In the genomic region with DNA sequence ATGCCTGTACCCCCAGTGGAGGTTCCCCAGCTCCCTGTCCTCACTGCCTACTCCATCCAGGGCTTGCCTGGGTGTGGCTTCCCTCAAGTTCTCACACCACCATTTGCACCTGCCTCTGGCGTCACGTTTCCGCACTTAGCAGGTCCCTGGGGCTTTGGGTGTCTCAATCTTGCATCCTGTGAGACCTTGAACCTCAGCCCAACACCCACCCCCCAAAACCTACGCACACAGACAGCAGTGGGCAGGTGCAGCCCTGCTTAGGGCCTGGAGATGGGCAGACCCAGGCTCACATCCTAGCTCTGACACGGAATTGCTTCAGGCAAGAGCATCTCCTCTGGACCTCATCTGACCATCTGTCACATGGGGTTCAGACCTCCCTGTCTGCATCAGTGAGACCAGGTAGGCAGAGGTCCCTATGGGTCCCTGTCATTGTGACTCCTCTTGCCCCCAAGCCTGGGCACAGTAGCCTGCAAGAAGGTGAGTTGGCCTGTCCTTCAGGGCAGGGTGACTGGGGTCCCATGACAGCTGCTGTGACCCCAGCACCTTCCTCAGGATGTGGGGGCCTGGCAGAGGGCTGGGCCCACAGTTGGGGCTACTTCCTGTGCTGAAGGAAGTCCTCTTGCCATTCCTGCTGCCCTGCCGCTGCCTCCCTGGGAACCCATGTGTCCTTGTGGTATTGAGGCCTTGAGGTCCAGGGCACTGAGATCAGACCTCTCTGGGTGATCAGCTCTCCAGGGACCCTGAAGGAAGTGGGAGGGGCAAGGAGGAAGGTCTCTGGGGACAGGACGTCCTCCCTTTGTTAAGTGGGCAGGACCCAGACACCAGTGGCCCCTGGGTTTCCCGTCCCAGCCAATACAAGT, we compare ENCODE assay signal across 1 cellular context.
TF ChIP-seq lines count a peak whose summit lies in the region.

No MANE protein-coding gene starts in this region.

TF ChIP-seq in HCT116, 20 proteins besides CTCF, POLR2A, EP300 and RAD21 (continued from another document):
- TF ChIP-seq EZH2phosphoT487 (IDR thresholded peaks at IDR 0.05; ENCODE audit: borderline replicate concordance), result no peak
- no peak for TF ChIP-seq CBX3 (IDR thresholded peaks at IDR 0.05; ENCODE audit: low read depth)
- no peak for TF ChIP-seq JUND (IDR thresholded peaks at IDR 0.05)
- no peak for TF ChIP-seq ELF1 (IDR thresholded peaks at IDR 0.05; ENCODE audit: borderline replicate concordance, low read depth)
- TF ChIP-seq EZH2 (IDR thresholded peaks at IDR 0.05), result no peak
- TF ChIP-seq YY1 (IDR thresholded peaks at IDR 0.05; ENCODE audit: extremely low read depth, insufficient replicate concordance, low read depth, low read length), result no peak
